29 cellular contexts compared by ENCODE assay signal in the genomic region with DNA sequence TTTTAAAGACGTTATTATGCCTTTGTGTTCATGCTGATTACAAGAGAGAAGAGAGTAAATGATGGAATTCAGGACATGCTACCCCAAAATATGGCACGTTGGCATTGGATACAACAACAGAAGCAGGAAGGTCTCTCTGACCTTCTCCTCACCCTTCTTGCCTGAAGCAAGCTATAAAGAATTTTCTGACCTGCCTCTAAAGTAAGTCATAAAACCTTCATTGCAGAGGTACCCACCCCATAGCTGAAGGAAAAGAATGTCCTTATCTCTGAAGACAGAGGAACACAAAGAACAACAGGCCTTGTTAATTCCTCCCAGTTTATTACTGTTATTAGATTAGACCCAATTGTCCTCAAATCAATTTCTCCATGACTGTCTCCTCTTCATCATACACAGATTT.
"Had no signal": no experiment of that assay in that cellular context is flagged by ENCODE, and none has a peak within 500 bp of the region (broad histone marks: within the 10 kb centered on the region; RNA-seq: fewer than 3 reads in every experiment).

No MANE protein-coding gene starts in this region.

- H3K27me3 Mint-ChIP-seq: activated CD4-positive, alpha-beta memory T cell treated with anti-CD3 and anti-CD28 coated beads, Interleukin-2, amount 10 ng/mL, durations not matched to agents 7 days and 5 days; activated naive CD4-positive, alpha-beta T cell treated with anti-CD3 and anti-CD28 coated beads, Interleukin-2, amount 10 ng/mL, durations not matched to agents 7 days and 5 days; activated naive CD8-positive, alpha-beta T cell treated with anti-CD3 and anti-CD28 coated beads, Interleukin-2, amount 10 ng/mL, durations not matched to agents 7 days and 5 days; T-cell had no signal

- ATAC-seq: activated T-cell treated with anti-CD3 and anti-CD28 coated beads, Interleukin-2, amount 50 U/mL, for 72 hours; Panc1; Right ventricle myocardium inferior; T-cell had no signal

- H3K9me3 ChIP-seq: adrenal gland had no signal

- H3K27ac Mint-ChIP-seq: activated CD4-positive, alpha-beta memory T cell treated with anti-CD3 and anti-CD28 coated beads, Interleukin-2, amount 10 ng/mL, durations not matched to agents 7 days and 5 days; activated naive CD4-positive, alpha-beta T cell treated with anti-CD3 and anti-CD28 coated beads, Interleukin-2, amount 10 ng/mL, durations not matched to agents 7 days and 5 days; activated naive CD8-positive, alpha-beta T cell treated with anti-CD3 and anti-CD28 coated beads, Interleukin-2, amount 10 ng/mL, durations not matched to agents 7 days and 5 days; activated T-cell treated with anti-CD3 and anti-CD28 coated beads, Interleukin-2, amount 50 U/mL, for 72 hours; activated T-helper 2 cell treated with anti-CD3 and anti-CD28 coated beads, Interferon-gamma antibody, Interleukin-2, Interleukin-4, amounts not matched to agents 10 μg/mL and 5 μg/mL and 100 μg/mL, durations not matched to agents 14 hours and 24 hours and 36 hours; T-cell had no signal

- H3K4me3 Mint-ChIP-seq: activated CD4-positive, alpha-beta memory T cell treated with anti-CD3 and anti-CD28 coated beads, Interleukin-2, amount 10 ng/mL, durations not matched to agents 7 days and 5 days; activated naive CD4-positive, alpha-beta T cell treated with anti-CD3 and anti-CD28 coated beads, Interleukin-2, amount 10 ng/mL, durations not matched to agents 7 days and 5 days; activated naive CD8-positive, alpha-beta T cell treated with anti-CD3 and anti-CD28 coated beads, Interleukin-2, amount 10 ng/mL, durations not matched to agents 7 days and 5 days; activated T-cell treated with anti-CD3 and anti-CD28 coated beads, Interleukin-2, amount 50 U/mL, for 72 hours; T-cell had no signal

- H3K27ac ChIP-seq: adrenal gland, SK-N-MC had no signal

- DNase-seq: activated CD4-positive, alpha-beta memory T cell treated with anti-CD3 and anti-CD28 coated beads, Interleukin-2, amount 10 ng/mL, durations not matched to agents 7 days and 5 days; activated CD4-positive, alpha-beta T cell treated with anti-CD3 and anti-CD28 coated beads, Interleukin-2, amount 50 U/mL, for 1 hour; activated CD4-positive, CD25-positive, alpha-beta regulatory T cell; activated CD8-positive, alpha-beta memory T cell treated with anti-CD3 and anti-CD28 coated beads, Interleukin-2, amount 50 U/mL, for 4 hours; activated gamma-delta T cell treated with Interleukin-2 at 50 U/mL for 16 hours; activated naive CD4-positive, alpha-beta T cell treated with anti-CD3 and anti-CD28 coated beads, Interleukin-2, amount 10 ng/mL, durations not matched to agents 7 days and 5 days; activated naive CD8-positive, alpha-beta T cell treated with anti-CD3 and anti-CD28 coated beads, Interleukin-2, amount 10 ng/mL, durations not matched to agents 7 days and 5 days; activated T-cell treated with anti-CD3 and anti-CD28 coated beads, Interleukin-2, amount 50 U/mL, for 72 hours; adrenal gland; anterior cingulate cortex; NCI-H1092; NCI-H1417; NCI-H2029; NCI-H2107; NCI-H2171 treated with DMSO at 0.1 percent for 48 hours; NCI-H345; NCI-H510A; NCI-H526 treated with DMSO at 0.1 percent for 48 hours; NCI-H82; NK-92 treated with Interleukin-12 subunit alpha and Interleukin-12 subunit beta, amount 100 ng/mL, for 24 hours; OCI-M1; RPMI8226; T-cell; T-helper 2 cell; T1000 had no signal

- H3K36me3 ChIP-seq: adrenal gland had no signal

- H3K27me3 ChIP-seq: adrenal gland had no signal

- H3K4me3 ChIP-seq: adrenal gland, SK-N-MC had no signal

- H3K4me1 ChIP-seq: adrenal gland had no signal
